Comparison of ENCODE assay signal across 2 cellular contexts in the genomic region with DNA sequence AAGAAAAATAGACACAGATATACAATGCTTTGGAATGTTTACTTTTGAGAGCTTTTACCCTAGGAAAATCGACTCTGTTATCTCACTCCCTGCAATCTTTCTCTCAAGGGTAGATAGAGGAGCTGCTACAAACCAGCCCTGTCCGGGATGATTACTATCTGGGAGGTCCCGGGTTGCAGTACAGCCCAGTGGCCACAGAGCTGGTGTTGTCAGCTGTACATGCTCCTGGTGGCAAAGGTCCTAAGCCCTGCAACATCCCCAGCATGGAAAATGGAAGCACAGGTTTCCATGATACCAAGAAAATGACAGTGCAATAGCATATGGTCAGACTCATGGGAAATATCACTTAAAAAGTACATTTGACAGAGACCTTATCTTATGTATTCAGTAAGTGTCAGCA.
TF ChIP-seq lines count a peak whose summit lies in the region.

No MANE protein-coding gene starts in this region.

TF ChIP-seq in SK-N-SH, 30 proteins besides CTCF, POLR2A, EP300 and RAD21 (continued from another document):
- peak; percentile 50; the same call in 1 of the 2 replicates for TF ChIP-seq MXI1 (IDR thresholded peaks at IDR 0.05; ENCODE audit: low read depth, low read length)
- TF ChIP-seq TEAD4 (IDR thresholded peaks at IDR 0.05; ENCODE audit: borderline replicate concordance, insufficient read depth), result no peak
- no peak for TF ChIP-seq FOSL2 (IDR thresholded peaks at IDR 0.05; ENCODE audit: borderline replicate concordance, low read depth)
- TF ChIP-seq FOXM1 (IDR thresholded peaks at IDR 0.05; ENCODE audit: low read depth), result no peak
- TF ChIP-seq FOXJ3 (CRISPR knock-in tag; IDR thresholded peaks at IDR 0.05), result 0 out of 2 replicates have a peak, but pooled peaks have one; percentile 31
- no peak for TF ChIP-seq NFIC (IDR thresholded peaks at IDR 0.05; ENCODE audit: borderline replicate concordance)
- TF ChIP-seq, protein P1, sequence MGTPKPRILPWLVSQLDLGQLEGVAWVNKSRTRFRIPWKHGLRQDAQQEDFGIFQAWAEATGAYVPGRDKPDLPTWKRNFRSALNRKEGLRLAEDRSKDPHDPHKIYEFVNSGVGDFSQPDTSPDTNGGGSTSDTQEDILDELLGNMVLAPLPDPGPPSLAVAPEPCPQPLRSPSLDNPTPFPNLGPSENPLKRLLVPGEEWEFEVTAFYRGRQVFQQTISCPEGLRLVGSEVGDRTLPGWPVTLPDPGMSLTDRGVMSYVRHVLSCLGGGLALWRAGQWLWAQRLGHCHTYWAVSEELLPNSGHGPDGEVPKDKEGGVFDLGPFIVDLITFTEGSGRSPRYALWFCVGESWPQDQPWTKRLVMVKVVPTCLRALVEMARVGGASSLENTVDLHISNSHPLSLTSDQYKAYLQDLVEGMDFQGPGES (IDR thresholded peaks at IDR 0.05; ENCODE audit: low read depth, low read length), result no peak
- TF ChIP-seq USF1 (IDR thresholded peaks at IDR 0.05; ENCODE audit: borderline replicate concordance, low read depth), result no peak
- peak; percentile 6; the same call in 1 of the 2 replicates for TF ChIP-seq SMC3 (IDR thresholded peaks at IDR 0.05; ENCODE audit: low read depth, low read length)
- TF ChIP-seq TAF1 (IDR thresholded peaks at IDR 0.05; ENCODE audit: borderline replicate concordance, low read depth, low read length), result no peak
- no peak for TF ChIP-seq RXRA (IDR thresholded peaks at IDR 0.05; ENCODE audit: borderline replicate concordance, low read depth)

TF ChIP-seq in SK-N-SH treated with all-trans-retinoic acid at 6 μM for 48 hours, 23 proteins besides CTCF, POLR2A, EP300 and RAD21 (continued from another document):
- TF ChIP-seq CSRNP3 (CRISPR knock-in tag; IDR thresholded peaks at IDR 0.05) (no peak), ARNTL (CRISPR knock-in tag; IDR thresholded peaks at IDR 0.05; ENCODE audit: borderline replicate concordance, low read depth) (no peak), ZNF70 (CRISPR knock-in tag; IDR thresholded peaks at IDR 0.05) (no peak), CREB5 (CRISPR knock-in tag; IDR thresholded peaks at IDR 0.05; ENCODE audit: low read depth) (no peak), BACH2 (CRISPR knock-in tag; IDR thresholded peaks at IDR 0.05; ENCODE audit: borderline replicate concordance) (no peak)
- TF ChIP-seq, protein P2, sequence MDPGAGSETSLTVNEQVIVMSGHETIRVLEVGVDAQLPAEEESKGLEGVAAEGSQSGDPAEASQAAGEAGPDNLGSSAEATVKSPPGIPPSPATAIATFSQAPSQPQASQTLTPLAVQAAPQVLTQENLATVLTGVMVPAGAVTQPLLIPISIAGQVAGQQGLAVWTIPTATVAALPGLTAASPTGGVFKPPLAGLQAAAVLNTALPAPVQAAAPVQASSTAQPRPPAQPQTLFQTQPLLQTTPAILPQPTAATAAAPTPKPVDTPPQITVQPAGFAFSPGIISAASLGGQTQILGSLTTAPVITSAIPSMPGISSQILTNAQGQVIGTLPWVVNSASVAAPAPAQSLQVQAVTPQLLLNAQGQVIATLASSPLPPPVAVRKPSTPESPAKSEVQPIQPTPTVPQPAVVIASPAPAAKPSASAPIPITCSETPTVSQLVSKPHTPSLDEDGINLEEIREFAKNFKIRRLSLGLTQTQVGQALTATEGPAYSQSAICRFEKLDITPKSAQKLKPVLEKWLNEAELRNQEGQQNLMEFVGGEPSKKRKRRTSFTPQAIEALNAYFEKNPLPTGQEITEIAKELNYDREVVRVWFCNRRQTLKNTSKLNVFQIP (CRISPR knock-in tag; IDR thresholded peaks at IDR 0.05; ENCODE audit: borderline replicate concordance, low read depth), result no peak
